35 cellular contexts compared by ENCODE assay signal in the genomic region with DNA sequence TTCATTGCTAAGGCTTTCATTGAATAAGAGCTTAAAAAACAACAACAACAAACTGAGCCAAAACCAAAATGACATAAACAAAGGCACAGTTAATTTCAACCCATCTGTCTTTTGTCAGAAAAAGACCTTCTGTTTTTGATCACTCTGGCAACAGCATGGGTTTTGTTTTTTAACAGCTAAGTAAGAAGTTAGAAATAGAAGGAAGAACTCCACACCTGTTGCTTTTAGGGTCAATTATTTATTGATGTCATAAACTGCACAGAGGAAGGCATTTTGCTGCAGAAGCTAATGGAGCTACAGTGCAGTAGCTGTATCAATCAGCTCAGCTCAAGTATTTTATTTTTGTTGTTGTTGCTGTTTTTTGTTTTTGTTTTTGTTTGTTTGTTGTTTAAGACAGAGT. TPM values are rescaled to one million over a fixed set of nuclear protein-coding genes. Genes with fewer than 3 reads are reported as not detected.
"Had no signal": no experiment of that assay in that cellular context is flagged by ENCODE, and none has a peak within 500 bp of the region (broad histone marks: within the 10 kb centered on the region; RNA-seq: fewer than 3 reads in every experiment).

No MANE protein-coding gene starts in this region.

- FAIRE-seq: pancreas had no signal

- H3K27ac ChIP-seq: neutrophil, pancreas, psoas muscle, right lobe of liver, sigmoid colon, spleen, suprapubic skin, testis, tibial artery, upper lobe of left lung, uterus had no signal

- H3K4me1 ChIP-seq: pancreas, psoas muscle, right lobe of liver, sigmoid colon, spleen, testis, tibial artery, upper lobe of left lung, uterus had no signal

- H3K4me3 ChIP-seq: pancreas, psoas muscle, right lobe of liver, sigmoid colon, smooth muscle cell, spleen, suprapubic skin, testis, tibial artery, upper lobe of left lung, uterus had no signal

- H3K9me3 ChIP-seq: neutrophil, pancreas, psoas muscle, right lobe of liver, suprapubic skin, testis, uterus had no signal

- H3K4me2 ChIP-seq: smooth muscle cell had no signal

- H3K27me3 ChIP-seq: pancreas, right lobe of liver, sigmoid colon, testis, upper lobe of left lung, uterus had no signal

- ATAC-seq: naive thymus-derived CD8-positive, alpha-beta T cell; natural killer cell treated with Interleukin-12 subunit alpha and Interleukin-12 subunit beta and Interleukin-15 and Interleukin-18, amount 100 ng/mL, for 72 hours; pancreas; psoas muscle; right cardiac atrium; right lobe of liver; stimulated activated memory B cell treated with anti-CD40 and anti-IgM and Interleukin-4, amounts not matched to agents 10 μg/mL and 1 μg/mL and 100 μg/mL, for 72 hours; stimulated activated naive CD8-positive, alpha-beta T cell treated with anti-CD3 and anti-CD28 coated beads, Interleukin-15, amount 100 ng/mL, for 72 hours; stimulated activated naive CD8-positive, alpha-beta T cell treated with anti-CD3 and anti-CD28 coated beads, Interleukin-15, Interleukin-2, amounts not matched to agents 100 U/mL and 50 U/mL, for 24 hours had no signal

- DNase-seq: naive B cell; naive thymus-derived CD8-positive, alpha-beta T cell; nephron progenitor cell; nucleus accumbens; pancreas; psoas muscle; right cardiac atrium; sigmoid colon; spleen; stimulated activated CD4-positive, alpha-beta T cell treated with anti-CD3 and anti-CD28 coated beads, Interleukin-12 subunit alpha, Interleukin-12 subunit beta, amount 100 ng/mL, for 4 hours; stimulated activated CD4-positive, alpha-beta T cell treated with anti-CD3 and anti-CD28 coated beads, Interleukin-1b, Interleukin-23, amount 100 ng/mL, for 48 hours; stimulated activated CD4-positive, alpha-beta T cell treated with anti-CD3 and anti-CD28 coated beads, Interleukin-4, amount 100 ng/mL, for 1 hour; stimulated activated CD4-positive, alpha-beta T cell treated with anti-CD3 and anti-CD28 coated beads, Interleukin-4, amount 100 ng/mL, for 4 hours; stimulated activated CD8-positive, alpha-beta memory T cell treated with anti-CD3 and anti-CD28 coated beads, Interleukin-4, amount 100 ng/mL, for 48 hours; stimulated activated naive CD4-positive, alpha-beta T cell; stimulated activated naive CD8-positive, alpha-beta T cell treated with anti-CD3 and anti-CD28 coated beads, Interleukin-15, amount 100 ng/mL, for 72 hours; stimulated activated naive CD8-positive, alpha-beta T cell treated with anti-CD3 and anti-CD28 coated beads, Interleukin-15, Interleukin-2, amounts not matched to agents 100 U/mL and 50 U/mL, for 24 hours; substantia nigra; testis; tibial artery; trophoblast cell; upper lobe of left lung; uterus had no signal

- H3K36me3 ChIP-seq: neutrophil, pancreas, right lobe of liver, sigmoid colon, spleen, suprapubic skin, tibial artery, upper lobe of left lung, uterus had no signal

RNA-seq across cellular contexts. Expression of a gene that starts 16.3 kb away (rescaled TPM):
- total RNA-seq: naive thymus-derived CD8-positive, alpha-beta T cell; natural killer cell treated with Interleukin-12 subunit alpha and Interleukin-12 subunit beta and Interleukin-15 and Interleukin-18, amount 100 ng/mL, for 72 hours; neural crest cell; omental fat pad; osteocyte; pancreas; posterior vena cava; psoas muscle; renal cortical epithelial cell; right cardiac atrium; right lobe of liver; sigmoid colon; smooth muscle cell; spleen; upper lobe of left lung; ureter; uterus had no signal
- polyA plus RNA-seq: naive thymus-derived CD8-positive, alpha-beta T cell; right cardiac atrium; sigmoid colon; smooth muscle cell had no signal
